In the genomic region with DNA sequence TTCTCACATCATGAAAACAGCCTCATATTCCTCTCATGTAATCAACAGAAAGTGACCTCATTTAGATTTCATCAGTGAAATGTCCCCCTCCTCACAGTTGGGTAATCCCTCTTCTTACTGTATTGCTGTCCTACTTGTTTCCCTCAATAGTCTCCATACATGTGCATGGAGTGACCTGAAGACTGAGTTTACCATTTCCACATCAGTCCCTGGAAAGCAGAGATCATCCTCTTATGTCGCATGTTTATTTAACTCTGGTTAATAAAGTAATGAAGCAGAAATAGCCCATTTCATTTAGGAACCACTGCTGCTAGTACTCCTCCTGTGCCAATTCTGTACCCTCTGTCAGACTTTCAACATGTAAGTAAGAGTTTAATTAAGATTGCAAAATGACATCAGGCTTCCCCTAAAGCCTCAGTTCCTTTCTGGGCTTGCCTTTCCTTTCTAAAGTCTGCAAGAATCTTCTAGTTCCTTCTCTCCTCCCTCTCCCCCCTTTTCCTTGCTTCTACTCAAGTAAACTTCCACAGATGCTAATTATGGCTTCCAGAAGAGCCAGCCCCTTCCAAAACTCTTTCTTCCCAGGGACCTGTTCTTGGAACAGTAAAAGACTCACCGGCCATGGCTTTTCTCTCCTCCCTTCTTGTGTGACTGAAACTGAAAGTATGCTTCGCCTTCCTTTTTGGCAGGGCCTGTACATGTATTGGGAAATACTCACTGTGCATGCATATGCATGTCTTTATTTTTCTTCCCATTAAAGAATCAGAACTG, we compare ENCODE assay signal across 8 cellular contexts. TPM values are rescaled to one million over a fixed set of nuclear protein-coding genes. Genes with fewer than 3 reads are reported as not detected.
DNase-seq lines count a peak whose midpoint lies in the region; ATAC-seq and TF ChIP-seq lines count a peak whose summit lies in the region.
"Not testable (repeated sequence)": the region's sequence is repeated elsewhere in the genome, so short reads cannot be mapped to it uniquely, and the experiment has no call there.

Gene CASP1 (minus strand): TSS at position 651 of the 768 bp plus-strand sequence. CDS start 31 bp downstream, at position 620.

- H3K27ac Mint-ChIP-seq in HFFc6, result peak within 1 kb of the TSS; percentile 93
- H3K27ac Mint-ChIP-seq in T-helper 2 cell treated with Interferon-gamma antibody and Interleukin-4, amounts not matched to agents 5 μg/mL and 100 μg/mL, for 36 hours, result peak within 1 kb of the TSS; percentile 92

- H3K4me3 ChIP-seq in brain microvascular endothelial cell (ENCODE audit: low read depth, low read length); trophoblast cell (ENCODE audit: low read depth, low read length): not testable (repeated sequence)
- H3K4me3 ChIP-seq in heart right ventricle (peak within 1 kb of the TSS; percentile 19 to 62 (median 50)), vagina (peak within 1 kb of the TSS; percentile 35 to 37)

- H2BK5ac ChIP-seq in trophoblast cell (ENCODE audit: low read depth, low read length, poor library complexity), result not testable (repeated sequence)

- not testable (repeated sequence) for H3K4ac ChIP-seq in trophoblast cell (ENCODE audit: low read depth, low read length)

- not testable (repeated sequence) for H3K27me3 ChIP-seq in brain microvascular endothelial cell (replicated peaks); heart right ventricle; trophoblast cell (ENCODE audit: insufficient read depth, low read length); vagina

- not testable (repeated sequence) for H3K27me3 Mint-ChIP-seq in HFFc6 (ENCODE audit: insufficient read depth); T-helper 2 cell treated with Interferon-gamma antibody and Interleukin-4, amounts not matched to agents 5 μg/mL and 100 μg/mL, for 36 hours (ENCODE audit: low read depth)

- not testable (repeated sequence) for H3K4me2 ChIP-seq in trophoblast cell (ENCODE audit: low read length)

- not testable (repeated sequence) for H3K9me3 Mint-ChIP-seq in HFFc6; T-helper 2 cell treated with Interferon-gamma antibody and Interleukin-4, amounts not matched to agents 5 μg/mL and 100 μg/mL, for 36 hours

- H3K9me3 ChIP-seq in heart right ventricle; trophoblast cell (ENCODE audit: insufficient read depth, low read depth, low read length); vagina: not testable (repeated sequence)

- H2BK12ac ChIP-seq in trophoblast cell (ENCODE audit: low read length), result not testable (repeated sequence)

- H2BK120ac ChIP-seq in trophoblast cell (ENCODE audit: insufficient read depth, low read length, poor library complexity), result not testable (repeated sequence)

- not testable (repeated sequence) for H4K8ac ChIP-seq in trophoblast cell (ENCODE audit: low read depth, low read length)

- H3K27ac ChIP-seq in brain microvascular endothelial cell, result peak within 1 kb of the TSS; percentile 13
- peak within 1 kb of the TSS; percentile 34 to 89 (median 66) for H3K27ac ChIP-seq in heart right ventricle
- not testable (repeated sequence) for H3K27ac ChIP-seq in trophoblast cell (ENCODE audit: low read depth, low read length)
- H3K27ac ChIP-seq in vagina, result peak within 1 kb of the TSS; percentile 75

- in situ Hi-C loops in brain microvascular endothelial cell (cut with HindIII; ENCODE audit: low pct_ligation_motif_present, low sequenced_read_pairs), result not testable (repeated sequence)

- H3K14ac ChIP-seq in trophoblast cell (ENCODE audit: low read length), result not testable (repeated sequence)

- H3K18ac ChIP-seq in trophoblast cell (ENCODE audit: low read length), result not testable (repeated sequence)

- H2AK5ac ChIP-seq in trophoblast cell (ENCODE audit: low read length), result not testable (repeated sequence)

- TF ChIP-seq POLR2A in vagina (IDR thresholded peaks at IDR 0.05), result not testable (repeated sequence)

- H3K79me2 ChIP-seq in trophoblast cell (ENCODE audit: control insufficient read depth, insufficient read depth, low read length, poor library complexity), result not testable (repeated sequence)

- H3K36me3 ChIP-seq in brain microvascular endothelial cell (replicated peaks); trophoblast cell (ENCODE audit: control insufficient read depth in 1 of 2, insufficient read depth in 2 of 2, low read length in 2 of 2): not testable (repeated sequence)
- peaks cover 0 to 28% (median 12%) of the 10 kb centered on the region in 9 donors for H3K36me3 ChIP-seq in heart right ventricle
- H3K36me3 ChIP-seq in vagina, result peaks cover 0 to 12% of the 10 kb centered on the region in 2 donors

- 41 to 52% methylated on average over 3 of the region's 3 CpGs for WGBS in heart right ventricle, 2 donors
- WGBS in trophoblast cell (ENCODE audit: extremely low coverage, insufficient coverage, insufficient read length), result no CpG with 5 or more reads among the region's 3 CpGs

- not testable (repeated sequence) for H3K79me1 ChIP-seq in trophoblast cell (ENCODE audit: low read length)

- H4K91ac ChIP-seq in trophoblast cell (ENCODE audit: low read depth, low read length), result not testable (repeated sequence)

- H3K4me1 ChIP-seq in heart right ventricle (peaks cover 0 to 51% (median 6%) of the 10 kb centered on the region in 9 donors), vagina (peaks cover 18% of the 10 kb centered on the region)
- H3K4me1 ChIP-seq in trophoblast cell (ENCODE audit: control insufficient read depth in 1 of 2, insufficient read depth in 2 of 2, low read length in 2 of 2), result not testable (repeated sequence)

- H4K12ac ChIP-seq in trophoblast cell (ENCODE audit: low read depth, low read length), result not testable (repeated sequence)

- intact Hi-C loops in heart right ventricle (cut with DNase I), result loop anchor here in 2 of 10 donors (5.0 to 10.0 kb wide), 2 partner anchors 67 to 70 kb away; partner anchors contain the start of gene CASP4 (in 2 of the 2)
- intact Hi-C loops in vagina (cut with DNase I), result not testable (repeated sequence)

- not testable (repeated sequence) for H3K9ac ChIP-seq in trophoblast cell (ENCODE audit: low read length)

- H2AFZ ChIP-seq in trophoblast cell (ENCODE audit: insufficient read depth, low read length, poor library complexity), result not testable (repeated sequence)

- ATAC-seq in GM18508 (IDR thresholded peaks at IDR 0.05; ENCODE audit: insufficient read depth, unreplicated experiment), result peak; percentile 83
- peak in 7 of 8 donors; percentile 71 to 95 (median 89) for ATAC-seq in heart right ventricle

- not testable (repeated sequence) for TF ChIP-seq CTCF in HFFc6 (IDR thresholded peaks at IDR 0.05); brain microvascular endothelial cell (IDR thresholded peaks at IDR 0.05; ENCODE audit: low read depth, low read length, missing control alignments); heart right ventricle (IDR thresholded peaks at IDR 0.05); vagina (IDR thresholded peaks at IDR 0.05)

- DNase-seq in HFFc6 (peak; percentile 75), HT1080 (ENCODE audit: low read depth) (peak; percentile 54), brain microvascular endothelial cell (peak; percentile 81), heart right ventricle (peak in 1 of 2 donors; percentile 49), trophoblast cell (peak; percentile 9 to 41)
- DNase-seq in T-helper 2 cell treated with Interferon-gamma antibody and Interleukin-4, amounts not matched to agents 5 μg/mL and 100 μg/mL, for 36 hours (ENCODE audit: low spot score), result peak; percentile 22
- DNase-seq in vagina (ENCODE audit: extremely low spot score in 2 of 2), result not testable (repeated sequence)

- H3K23ac ChIP-seq in trophoblast cell (ENCODE audit: low read length), result not testable (repeated sequence)

- peak within 1 kb of the TSS; percentile 90 for H3K4me3 Mint-ChIP-seq in HFFc6
- H3K4me3 Mint-ChIP-seq in T-helper 2 cell treated with Interferon-gamma antibody and Interleukin-4, amounts not matched to agents 5 μg/mL and 100 μg/mL, for 36 hours, result peak within 1 kb of the TSS; percentile 93

- peaks cover 40% of the 10 kb centered on the region for H3K4me1 Mint-ChIP-seq in HFFc6 (ENCODE audit: low read depth)
- H3K4me1 Mint-ChIP-seq in T-helper 2 cell treated with Interferon-gamma antibody and Interleukin-4, amounts not matched to agents 5 μg/mL and 100 μg/mL, for 36 hours (ENCODE audit: low read depth), result peaks cover 30% of the 10 kb centered on the region

- not testable (repeated sequence) for H3K36me3 Mint-ChIP-seq in HFFc6 (ENCODE audit: low read depth)
- peaks cover 52% of the 10 kb centered on the region for H3K36me3 Mint-ChIP-seq in T-helper 2 cell treated with Interferon-gamma antibody and Interleukin-4, amounts not matched to agents 5 μg/mL and 100 μg/mL, for 36 hours (ENCODE audit: low read depth)

RNA-seq across cellular contexts. Expression of gene CASP1, which starts in this region (rescaled TPM):
- total RNA-seq in HFFc6 (2021; fragmentation: NEBNext Ultra II Directional; extraction: Animal tissue kit (Norgen Biotek cat#: 25700)), result 10 to 100 TPM; 13.1 to 23.6 (median 21.1) TPM
- total RNA-seq in HT1080 (2014; rRNA removed; shearing (Covaris generic)), result 10.1 and 10.6 TPM in 2 replicates
- polyA plus RNA-seq in HT1080 (2015; cell fraction: cytosol; rRNA removed), result 3.2 and 3.7 TPM in 2 replicates
- 2.4 and 6.2 TPM in 2 replicates for polyA plus RNA-seq in HT1080 (2015; cell fraction: nucleus; rRNA removed)
- 10 to 100 TPM in 2 of 10 donors, 1 to 10 TPM in 8; 4.3 to 35.5 (median 7.5) TPM for total RNA-seq in heart right ventricle
- 10 to 100 TPM in 1 of 2 donors, 1 to 10 TPM in 1; 8.9 to 11.6 TPM for polyA plus RNA-seq in heart right ventricle
- 0.18 TPM in 1 of 2 replicates, not detected in the other for polyA plus RNA-seq in trophoblast cell (2013)
- 23.3 TPM for total RNA-seq in vagina
